18 cellular contexts compared by ENCODE assay signal in genomic region chr18:79509536-79509930, GRCh38.
DNase-seq lines count a peak whose midpoint lies in the region; ATAC-seq and TF ChIP-seq lines count a peak whose summit lies in the region.
"Had no signal": no experiment of that assay in that cellular context is flagged by ENCODE, and none has a peak within 500 bp of the region (broad histone marks: within the 10 kb centered on the region; RNA-seq: fewer than 3 reads in every experiment).

No MANE protein-coding gene starts in this region.

- TF ChIP-seq POLR2A in suprapubic skin (IDR thresholded peaks at IDR 0.05) = no peak

- peaks cover 0 to 26% (median 10%) of the 10 kb centered on the region in 3 donors for H3K36me3 Mint-ChIP-seq in naive thymus-derived CD8-positive, alpha-beta T cell
- H3K36me3 Mint-ChIP-seq in Caco-2 (ENCODE audit: insufficient read depth, unreplicated experiment) = no peaks in the 10 kb centered on the region
- H3K36me3 Mint-ChIP-seq: brain had no signal

- H3K9me3 ChIP-seq in RWPE2 (ENCODE audit: severe bottlenecking) (no peaks in the 10 kb centered on the region), suprapubic skin (no peaks in the 10 kb centered on the region), Caco-2 (no peaks in the 10 kb centered on the region)
- H3K9me3 ChIP-seq: gastroesophageal sphincter, left lung, vagina had no signal

- intact Hi-C loops in Caco-2 (cut with micrococcal nuclease; ENCODE audit: unreplicated experiment) = no loop called here

- ATAC-seq in RWPE2 (ENCODE audit: low read depth) = no peak
- no peak for ATAC-seq in naive thymus-derived CD8-positive, alpha-beta T cell
- ATAC-seq in HG02885 (IDR thresholded peaks at IDR 0.05; ENCODE audit: poor library complexity, unreplicated experiment) = no peak
- ATAC-seq: gastroesophageal sphincter, left lung had no signal

- peaks cover 19 to 44% (median 42%) of the 10 kb centered on the region in 4 donors for H3K4me1 Mint-ChIP-seq in naive thymus-derived CD8-positive, alpha-beta T cell
- H3K4me1 Mint-ChIP-seq in Caco-2 (ENCODE audit: low read depth, unreplicated experiment) = no peaks in the 10 kb centered on the region

- POLR2A ChIA-PET in naive thymus-derived CD8-positive, alpha-beta T cell (lab: Charles Lee) = interaction anchor here (1.2 kb wide), 1 partner anchor 109 kb away, joined by 4 read pairs; no protein-coding TSS in a partner anchor
- POLR2A ChIA-PET in Caco-2 (lab: Charles Lee) = no interaction called here

- H3K36me3 ChIP-seq in RWPE2 (ENCODE audit: low read depth) = no peaks in the 10 kb centered on the region
- H3K36me3 ChIP-seq in suprapubic skin = peaks cover 7% of the 10 kb centered on the region
- H3K36me3 ChIP-seq in Caco-2 (ENCODE audit: control insufficient read depth, insufficient read depth, low read length) = no peaks in the 10 kb centered on the region
- H3K36me3 ChIP-seq: vagina had no signal

- peak; percentile 1 for DNase-seq in activated CD8-positive, alpha-beta memory T cell treated with anti-CD3 and anti-CD28 coated beads, Interleukin-2, amount 50 U/mL, for 4 hours
- DNase-seq in activated CD8-positive, alpha-beta memory T cell treated with anti-CD3 and anti-CD28 coated beads for 24 hours = no peak
- DNase-seq in RWPE2 (ENCODE audit: low spot score) = peak; percentile 32
- peak in 1 of 10 donors; percentile 13 for DNase-seq in naive thymus-derived CD8-positive, alpha-beta T cell
- peak; percentile 28 to 41 for DNase-seq in suprapubic skin (ENCODE audit: low spot score in 2 of 2)
- no peak for DNase-seq in Caco-2
- no peak for DNase-seq in HT-29 (ENCODE audit: low spot score)
- DNase-seq: activated naive CD4-positive, alpha-beta T cell treated with anti-CD3 and anti-CD28 coated beads for 36 hours; CD4-positive, alpha-beta memory T cell; dermis blood vessel endothelial cell; DMS79 treated with DMSO at 0.1 percent for 48 hours; RPMI8226 had no signal

- CTCF ChIA-PET in Caco-2 (lab: Charles Lee) = no interaction called here

- no peak overlapping the region for H3K4me3 ChIP-seq in RWPE2 (ENCODE audit: severe bottlenecking)
- no peak overlapping the region for H3K4me3 ChIP-seq in suprapubic skin
- no peak overlapping the region for H3K4me3 ChIP-seq in Caco-2 (ENCODE audit: low read depth, low read length)
- H3K4me3 ChIP-seq: gastroesophageal sphincter, left lung, vagina had no signal

- BruUV-seq in Caco-2 (replicated peaks; lab: Mats Ljungman, UMichigan) = no TSS peak

- H3K4me1 ChIP-seq in RWPE2 (ENCODE audit: insufficient read depth, poor library complexity, severe bottlenecking) = no peaks in the 10 kb centered on the region
- peaks cover 32% of the 10 kb centered on the region for H3K4me1 ChIP-seq in suprapubic skin
- H3K4me1 ChIP-seq in Caco-2 = no peaks in the 10 kb centered on the region

- no peak overlapping the region for H3K27ac ChIP-seq in RWPE2 (ENCODE audit: poor library complexity, severe bottlenecking)
- H3K27ac ChIP-seq in suprapubic skin = no peak overlapping the region
- H3K27ac ChIP-seq: gastroesophageal sphincter, left lung, vagina had no signal

- peak overlapping the region in 7 of 10 donors; percentile 40 to 91 (median 66) for H3K27ac Mint-ChIP-seq in naive thymus-derived CD8-positive, alpha-beta T cell
- H3K27ac Mint-ChIP-seq in Caco-2 (ENCODE audit: unreplicated experiment) = no peak overlapping the region
- H3K27ac Mint-ChIP-seq: activated naive CD4-positive, alpha-beta T cell treated with anti-CD3 and anti-CD28 coated beads for 36 hours had no signal

- H3K9me3 Mint-ChIP-seq in naive thymus-derived CD8-positive, alpha-beta T cell = no peaks in the 10 kb centered on the region
- no peaks in the 10 kb centered on the region for H3K9me3 Mint-ChIP-seq in Caco-2 (ENCODE audit: unreplicated experiment)
- H3K9me3 Mint-ChIP-seq: activated naive CD4-positive, alpha-beta T cell treated with anti-CD3 and anti-CD28 coated beads for 36 hours; CD4-positive, alpha-beta memory T cell; stimulated activated naive CD8-positive, alpha-beta T cell treated with anti-CD3 and anti-CD28 coated beads, Interleukin-15, Interleukin-2, amounts not matched to agents 100 ng/mL and 50 ng/mL, for 24 hours had no signal

- no peak for TF ChIP-seq EP300 in suprapubic skin (IDR thresholded peaks at IDR 0.05)

- no peaks in the 10 kb centered on the region for H3K27me3 ChIP-seq in RWPE2 (ENCODE audit: insufficient read depth, poor library complexity, severe bottlenecking)
- no peaks in the 10 kb centered on the region for H3K27me3 ChIP-seq in suprapubic skin
- H3K27me3 ChIP-seq in Caco-2 (replicated peaks; ENCODE audit: control insufficient read depth, insufficient read depth, low read length) = no peaks in the 10 kb centered on the region
- H3K27me3 ChIP-seq: gastroesophageal sphincter, left lung, vagina had no signal

- 85% methylated on average over 8 of the region's 8 CpGs for WGBS in suprapubic skin

- no peak for TF ChIP-seq CTCF in RWPE2 (IDR thresholded peaks at IDR 0.05; ENCODE audit: poor library complexity, severe bottlenecking)
- TF ChIP-seq CTCF in suprapubic skin (IDR thresholded peaks at IDR 0.05) = no peak
- TF ChIP-seq CTCF in Caco-2 (IDR thresholded peaks at IDR 0.05; ENCODE audit: insufficient read depth in 1 of 2, low read depth in 1 of 2, low read length in 1 of 2, severe bottlenecking in 1 of 2, unreplicated experiment in 1 of 2) = no peak

- peak overlapping the region in 1 of 10 donors; percentile 19 for H3K4me3 Mint-ChIP-seq in naive thymus-derived CD8-positive, alpha-beta T cell
- no peak overlapping the region for H3K4me3 Mint-ChIP-seq in Caco-2 (ENCODE audit: unreplicated experiment)
- H3K4me3 Mint-ChIP-seq: activated naive CD4-positive, alpha-beta T cell treated with anti-CD3 and anti-CD28 coated beads for 36 hours; brain had no signal

- H3K27me3 Mint-ChIP-seq in naive thymus-derived CD8-positive, alpha-beta T cell = no peaks in the 10 kb centered on the region
- H3K27me3 Mint-ChIP-seq in Caco-2 (ENCODE audit: insufficient read depth, unreplicated experiment) = peaks cover 7% of the 10 kb centered on the region
- H3K27me3 Mint-ChIP-seq: brain; CD4-positive, alpha-beta memory T cell; stimulated activated naive CD8-positive, alpha-beta T cell treated with anti-CD3 and anti-CD28 coated beads, Interleukin-15, Interleukin-2, amounts not matched to agents 100 ng/mL and 50 ng/mL, for 24 hours had no signal

Comparison
In these comparisons a context has a peak if more than half of its experiments do, and no peak if none do; other contexts are left out.
1. DNase-seq: peak in activated CD8-positive, alpha-beta memory T cell treated with anti-CD3 and anti-CD28 coated beads, Interleukin-2, amount 50 U/mL, for 4 hours (single experiment), RWPE2 (single experiment) and suprapubic skin (2 of 2); none in activated CD8-positive, alpha-beta memory T cell treated with anti-CD3 and anti-CD28 coated beads for 24 hours (single experiment), Caco-2 (0 of 2) and HT-29 (single experiment).